In genomic region chr2:128682266-128682665, GRCh38 we compare ENCODE assay signal across 17 cellular contexts.
DNase-seq lines count a peak whose midpoint lies in the region; ATAC-seq and TF ChIP-seq lines count a peak whose summit lies in the region.
"Had no signal": no experiment of that assay in that cellular context is flagged by ENCODE, and none has a peak within 500 bp of the region (broad histone marks: within the 10 kb centered on the region; RNA-seq: fewer than 3 reads in every experiment).

No MANE protein-coding gene starts in this region.

- H3K36me3 Mint-ChIP-seq in activated CD4-positive, alpha-beta memory T cell treated with anti-CD3 and anti-CD28 coated beads, Interleukin-2, amount 10 ng/mL, durations not matched to agents 7 days and 5 days (ENCODE audit: low read depth) = no peaks in the 10 kb centered on the region
- no peaks in the 10 kb centered on the region for H3K36me3 Mint-ChIP-seq in activated CD4-positive, alpha-beta memory T cell treated with anti-CD3 and anti-CD28 coated beads for 36 hours
- no peaks in the 10 kb centered on the region for H3K36me3 Mint-ChIP-seq in WTC11
- no peaks in the 10 kb centered on the region for H3K36me3 Mint-ChIP-seq in activated T-helper 2 cell treated with anti-CD3 and anti-CD28 coated beads, Interferon-gamma antibody, Interleukin-2, Interleukin-4, amounts not matched to agents 10 μg/mL and 5 μg/mL and 100 μg/mL, durations not matched to agents 14 hours and 24 hours and 36 hours (ENCODE audit: low read depth)
- H3K36me3 Mint-ChIP-seq: CD14-positive monocyte had no signal

- no peak overlapping the region for H3K4me3 Mint-ChIP-seq in activated CD4-positive, alpha-beta memory T cell treated with anti-CD3 and anti-CD28 coated beads, Interleukin-2, amount 10 ng/mL, durations not matched to agents 7 days and 5 days
- H3K4me3 Mint-ChIP-seq in activated CD4-positive, alpha-beta memory T cell treated with anti-CD3 and anti-CD28 coated beads for 36 hours = no peak overlapping the region
- H3K4me3 Mint-ChIP-seq in WTC11 = no peak overlapping the region
- H3K4me3 Mint-ChIP-seq in activated T-helper 2 cell treated with anti-CD3 and anti-CD28 coated beads, Interferon-gamma antibody, Interleukin-2, Interleukin-4, amounts not matched to agents 10 μg/mL and 5 μg/mL and 100 μg/mL, durations not matched to agents 14 hours and 24 hours and 36 hours (ENCODE audit: low read depth) = no peak overlapping the region

- peak overlapping the region; percentile 40 for H3K4me2 ChIP-seq in smooth muscle cell

- POLR2A ChIA-PET in activated CD4-positive, alpha-beta memory T cell treated with anti-CD3 and anti-CD28 coated beads, Interleukin-2, amount 10 ng/mL, durations not matched to agents 7 days and 5 days (lab: Charles Lee) = no interaction called here
- POLR2A ChIA-PET in activated CD4-positive, alpha-beta memory T cell treated with anti-CD3 and anti-CD28 coated beads for 36 hours (lab: Charles Lee) = no interaction called here
- POLR2A ChIA-PET in WTC11 (lab: Charles Lee) = no interaction called here

- DNase-seq in activated CD4-positive, alpha-beta memory T cell treated with anti-CD3 and anti-CD28 coated beads, Interleukin-2, amount 10 ng/mL, durations not matched to agents 7 days and 5 days = peak; percentile 3
- no peak for DNase-seq in activated CD4-positive, alpha-beta memory T cell treated with anti-CD3 and anti-CD28 coated beads for 36 hours
- DNase-seq in WTC11 (ENCODE audit: low spot score) (no peak), smooth muscle cell (lab: John Stamatoyannopoulos, UW; ENCODE audit: unreplicated experiment) (no peak), upper lobe of left lung (no peak)
- DNase-seq in activated T-helper 2 cell treated with anti-CD3 and anti-CD28 coated beads, Interferon-gamma antibody, Interleukin-2, Interleukin-4, amounts not matched to agents 10 μg/mL and 5 μg/mL and 100 μg/mL, durations not matched to agents 14 hours and 24 hours and 36 hours (ENCODE audit: low spot score) = no peak
- DNase-seq: 8988T, COR-L47, DMS153, NCI-H1417 treated with DMSO at 0.1 percent for 48 hours, NCI-H2029 treated with DMSO at 0.1 percent for 48 hours, NCI-H510A, RPMI8226, SJCRH30 had no signal

- ATAC-seq in WTC11 = no peak
- no peak for ATAC-seq in HG02885 (IDR thresholded peaks at IDR 0.05; ENCODE audit: poor library complexity, unreplicated experiment)
- ATAC-seq in upper lobe of left lung (ENCODE audit: low FRiP score in 2 of 2) = no peak

- WGBS in smooth muscle cell (ENCODE audit: low lambda C conversion rate) = 76% methylated on average over 7 of the region's 7 CpGs
- 89% methylated on average over 7 of the region's 7 CpGs for WGBS in upper lobe of left lung, 2 donors

- TF ChIP-seq CTCF in WTC11 (IDR thresholded peaks at IDR 0.05) (no peak), smooth muscle cell (IDR thresholded peaks at IDR 0.05; ENCODE audit: borderline replicate concordance, insufficient read depth, poor library complexity, severe bottlenecking) (no peak), upper lobe of left lung (IDR thresholded peaks at IDR 0.05) (no peak)

- H3K79me2 ChIP-seq in smooth muscle cell (ENCODE audit: low read depth) = no peaks in the 10 kb centered on the region

- no peak for TF ChIP-seq POLR2A in upper lobe of left lung (IDR thresholded peaks at IDR 0.05)

- H2AFZ ChIP-seq in smooth muscle cell (ENCODE audit: low read depth) = peak overlapping the region; percentile 43

- H3K27ac Mint-ChIP-seq in activated CD4-positive, alpha-beta memory T cell treated with anti-CD3 and anti-CD28 coated beads, Interleukin-2, amount 10 ng/mL, durations not matched to agents 7 days and 5 days = no peak overlapping the region
- no peak overlapping the region for H3K27ac Mint-ChIP-seq in activated CD4-positive, alpha-beta memory T cell treated with anti-CD3 and anti-CD28 coated beads for 36 hours
- peak overlapping the region; percentile 84 for H3K27ac Mint-ChIP-seq in WTC11
- no peak overlapping the region for H3K27ac Mint-ChIP-seq in activated T-helper 2 cell treated with anti-CD3 and anti-CD28 coated beads, Interferon-gamma antibody, Interleukin-2, Interleukin-4, amounts not matched to agents 10 μg/mL and 5 μg/mL and 100 μg/mL, durations not matched to agents 14 hours and 24 hours and 36 hours

- no peaks in the 10 kb centered on the region for H3K9me3 ChIP-seq in HUES48 (ENCODE audit: control insufficient read depth, insufficient read depth, low read length)
- H3K9me3 ChIP-seq in smooth muscle cell (replicated peaks; ENCODE audit: low read depth) = no peaks in the 10 kb centered on the region
- no peaks in the 10 kb centered on the region for H3K9me3 ChIP-seq in upper lobe of left lung
- H3K9me3 ChIP-seq: SJCRH30 had no signal

- peak overlapping the region; percentile 17 for H3K27ac ChIP-seq in HUES48 (ENCODE audit: low read depth, low read length)
- H3K27ac ChIP-seq in smooth muscle cell (ENCODE audit: low read depth) = peak overlapping the region; percentile 28
- no peak overlapping the region for H3K27ac ChIP-seq in upper lobe of left lung
- H3K27ac ChIP-seq: SJCRH30 had no signal

- H3K9ac ChIP-seq in HUES48 (ENCODE audit: low read depth, low read length) (no peak overlapping the region), smooth muscle cell (ENCODE audit: low read depth) (no peak overlapping the region)

- peaks cover 3% of the 10 kb centered on the region for H3K27me3 Mint-ChIP-seq in activated CD4-positive, alpha-beta memory T cell treated with anti-CD3 and anti-CD28 coated beads, Interleukin-2, amount 10 ng/mL, durations not matched to agents 7 days and 5 days
- no peaks in the 10 kb centered on the region for H3K27me3 Mint-ChIP-seq in activated CD4-positive, alpha-beta memory T cell treated with anti-CD3 and anti-CD28 coated beads for 36 hours
- H3K27me3 Mint-ChIP-seq in WTC11 (ENCODE audit: low read depth) = no peaks in the 10 kb centered on the region
- peaks cover 14% of the 10 kb centered on the region for H3K27me3 Mint-ChIP-seq in activated T-helper 2 cell treated with anti-CD3 and anti-CD28 coated beads, Interferon-gamma antibody, Interleukin-2, Interleukin-4, amounts not matched to agents 10 μg/mL and 5 μg/mL and 100 μg/mL, durations not matched to agents 14 hours and 24 hours and 36 hours (ENCODE audit: low read depth)

- H4K20me1 ChIP-seq in smooth muscle cell (ENCODE audit: low read depth) = no peaks in the 10 kb centered on the region

- TF ChIP-seq EP300 in upper lobe of left lung (IDR thresholded peaks at IDR 0.05) = no peak

- H3K4me3 ChIP-seq in HUES48 (ENCODE audit: low read depth, low read length) (no peak overlapping the region), smooth muscle cell (no peak overlapping the region), upper lobe of left lung (no peak overlapping the region)
- H3K4me3 ChIP-seq: SJCRH30 had no signal

- H3F3A ChIP-seq in smooth muscle cell (ENCODE audit: low read depth) = no peaks in the 10 kb centered on the region

- H3K36me3 ChIP-seq in HUES48 (ENCODE audit: control insufficient read depth, insufficient read depth, low read length) = no peaks in the 10 kb centered on the region
- no peaks in the 10 kb centered on the region for H3K36me3 ChIP-seq in smooth muscle cell (ENCODE audit: low read depth)
- H3K36me3 ChIP-seq in upper lobe of left lung = no peaks in the 10 kb centered on the region
- H3K36me3 ChIP-seq: SJCRH30 had no signal

- H3K9me3 Mint-ChIP-seq in activated CD4-positive, alpha-beta memory T cell treated with anti-CD3 and anti-CD28 coated beads, Interleukin-2, amount 10 ng/mL, durations not matched to agents 7 days and 5 days = no peaks in the 10 kb centered on the region
- H3K9me3 Mint-ChIP-seq in activated CD4-positive, alpha-beta memory T cell treated with anti-CD3 and anti-CD28 coated beads for 36 hours = no peaks in the 10 kb centered on the region
- no peaks in the 10 kb centered on the region; the same call in 1 of the 2 replicates for H3K9me3 Mint-ChIP-seq in WTC11
- no peaks in the 10 kb centered on the region for H3K9me3 Mint-ChIP-seq in activated T-helper 2 cell treated with anti-CD3 and anti-CD28 coated beads, Interferon-gamma antibody, Interleukin-2, Interleukin-4, amounts not matched to agents 10 μg/mL and 5 μg/mL and 100 μg/mL, durations not matched to agents 14 hours and 24 hours and 36 hours

- peaks cover 9% of the 10 kb centered on the region for H3K4me1 ChIP-seq in HUES48 (ENCODE audit: control insufficient read depth, insufficient read depth, low read length)
- H3K4me1 ChIP-seq in smooth muscle cell (ENCODE audit: low read depth) = no peaks in the 10 kb centered on the region
- H3K4me1 ChIP-seq in upper lobe of left lung = no peaks in the 10 kb centered on the region

- CTCF ChIA-PET in activated CD4-positive, alpha-beta memory T cell treated with anti-CD3 and anti-CD28 coated beads, Interleukin-2, amount 10 ng/mL, durations not matched to agents 7 days and 5 days (lab: Charles Lee) = no interaction called here
- CTCF ChIA-PET in activated CD4-positive, alpha-beta memory T cell treated with anti-CD3 and anti-CD28 coated beads for 36 hours (lab: Charles Lee) = no interaction called here
- CTCF ChIA-PET in WTC11 (lab: Charles Lee) = interaction anchor here (1.0 to 1.1 kb wide), 2 partner anchors 38 to 449 kb away, joined by 3 read pairs; no protein-coding TSS in a partner anchor

- intact Hi-C loops in activated CD4-positive, alpha-beta memory T cell treated with anti-CD3 and anti-CD28 coated beads for 36 hours (cut with micrococcal nuclease) = no loop called here
- intact Hi-C loops in activated T-helper 2 cell treated with anti-CD3 and anti-CD28 coated beads, Interferon-gamma antibody, Interleukin-2, Interleukin-4, amounts not matched to agents 10 μg/mL and 5 μg/mL and 100 μg/mL, durations not matched to agents 14 hours and 24 hours and 36 hours (cut with micrococcal nuclease) = no loop called here

- H3K27me3 ChIP-seq in HUES48 (ENCODE audit: control insufficient read depth, insufficient read depth, low read length) = no peaks in the 10 kb centered on the region
- H3K27me3 ChIP-seq in smooth muscle cell (ENCODE audit: low read depth) = no peaks in the 10 kb centered on the region
- no peaks in the 10 kb centered on the region for H3K27me3 ChIP-seq in upper lobe of left lung
- H3K27me3 ChIP-seq: SJCRH30 had no signal

- H3K4me1 Mint-ChIP-seq in activated CD4-positive, alpha-beta memory T cell treated with anti-CD3 and anti-CD28 coated beads, Interleukin-2, amount 10 ng/mL, durations not matched to agents 7 days and 5 days = peaks cover 7% of the 10 kb centered on the region
- no peaks in the 10 kb centered on the region for H3K4me1 Mint-ChIP-seq in activated CD4-positive, alpha-beta memory T cell treated with anti-CD3 and anti-CD28 coated beads for 36 hours (ENCODE audit: low read depth)
- peaks cover 30% of the 10 kb centered on the region for H3K4me1 Mint-ChIP-seq in WTC11
- peaks cover 20% of the 10 kb centered on the region for H3K4me1 Mint-ChIP-seq in activated T-helper 2 cell treated with anti-CD3 and anti-CD28 coated beads, Interferon-gamma antibody, Interleukin-2, Interleukin-4, amounts not matched to agents 10 μg/mL and 5 μg/mL and 100 μg/mL, durations not matched to agents 14 hours and 24 hours and 36 hours (ENCODE audit: low read depth)

TF ChIP-seq in WTC11, 78 proteins besides CTCF, POLR2A, EP300 and RAD21 (continues in another document):
- TF ChIP-seq SP1 (CRISPR knock-in tag; conservative IDR thresholded peaks at IDR 0.05) = no peak

Comparison
In these comparisons a context has a peak if more than half of its experiments do, and no peak if none do; other contexts are left out.
1. H3K27ac ChIP-seq: peak in HUES48 (single experiment) and smooth muscle cell (single experiment); none in upper lobe of left lung (0 of 4).